8 cellular contexts compared by ENCODE assay signal in genomic region chr17:36935681-36936454, GRCh38. TPM values are rescaled to one million over a fixed set of nuclear protein-coding genes. Genes with fewer than 3 reads are reported as not detected.
DNase-seq lines count a peak whose midpoint lies in the region; ATAC-seq and TF ChIP-seq lines count a peak whose summit lies in the region.

No MANE protein-coding gene starts in this region.

- TF ChIP-seq CTCF in neural crest cell (conservative IDR thresholded peaks at IDR 0.05): no peak

- no peaks in the 10 kb centered on the region for H3K36me3 Mint-ChIP-seq in neural crest cell (ENCODE audit: low read depth)

- H3K27me3 Mint-ChIP-seq in neural crest cell (ENCODE audit: low read depth): peaks cover 100% of the 10 kb centered on the region

- H3K4me3 Mint-ChIP-seq in neural crest cell: peak overlapping the region; percentile 77

- H3K4me1 Mint-ChIP-seq in neural crest cell: peaks cover 51% of the 10 kb centered on the region

- in situ Hi-C loops in T47D (cut with HindIII; ENCODE audit: low pct_unique_long_range_greater_than_20kb, low sequenced_read_pairs): no loop called here

- no peak overlapping the region for H3K27ac Mint-ChIP-seq in neural crest cell (ENCODE audit: unreplicated experiment)

- no peaks in the 10 kb centered on the region for H3K9me3 Mint-ChIP-seq in neural crest cell

- DNase-seq in Daoy (ENCODE audit: low read depth) (peak; percentile 80), M059J (ENCODE audit: low read depth) (peak; percentile 76), T47D (ENCODE audit: low read depth in 1 of 2, low spot score in 1 of 2) (peak; percentile 53 to 86), neural crest cell (ENCODE audit: low read depth, low spot score) (no peak), putamen (ENCODE audit: low spot score) (no peak)

- no peak for ATAC-seq in HG02642 (IDR thresholded peaks at IDR 0.05; ENCODE audit: poor library complexity, unreplicated experiment)
- no peak for ATAC-seq in GM19455 (IDR thresholded peaks at IDR 0.05; ENCODE audit: unreplicated experiment)
- ATAC-seq in HG03108 (IDR thresholded peaks at IDR 0.05; ENCODE audit: unreplicated experiment): no peak

RNA-seq across cellular contexts. Expression of gene LHX1, which starts 1.4 kb away (rescaled TPM):
- total RNA-seq in Daoy (2014; rRNA removed; shearing (Covaris generic)): 8.6 and 17.1 TPM in 2 replicates
- 0.81 and 3.5 TPM in 2 replicates for total RNA-seq in M059J (2014; rRNA removed; shearing (Covaris generic))
- total RNA-seq in neural crest cell: 0.43 and 1.1 TPM in 2 replicates

RNA-seq across cellular contexts. Expression of gene AATF, which starts 12.9 kb away (rescaled TPM):
- total RNA-seq in Daoy (2014; rRNA removed; shearing (Covaris generic)): 79.8 and 106 TPM in 2 replicates
- 28.6 and 43.5 TPM in 2 replicates for total RNA-seq in M059J (2014; rRNA removed; shearing (Covaris generic))
- 68.3 and 68.7 TPM in 2 replicates for total RNA-seq in neural crest cell

Comparison
In these comparisons a context has a peak if more than half of its experiments do, and no peak if none do; other contexts are left out.
1. DNase-seq: peak in Daoy (single experiment), M059J (single experiment) and T47D (2 of 2); none in neural crest cell (single experiment) and putamen (single experiment).